16 cellular contexts compared by ENCODE assay signal in the genomic region with DNA sequence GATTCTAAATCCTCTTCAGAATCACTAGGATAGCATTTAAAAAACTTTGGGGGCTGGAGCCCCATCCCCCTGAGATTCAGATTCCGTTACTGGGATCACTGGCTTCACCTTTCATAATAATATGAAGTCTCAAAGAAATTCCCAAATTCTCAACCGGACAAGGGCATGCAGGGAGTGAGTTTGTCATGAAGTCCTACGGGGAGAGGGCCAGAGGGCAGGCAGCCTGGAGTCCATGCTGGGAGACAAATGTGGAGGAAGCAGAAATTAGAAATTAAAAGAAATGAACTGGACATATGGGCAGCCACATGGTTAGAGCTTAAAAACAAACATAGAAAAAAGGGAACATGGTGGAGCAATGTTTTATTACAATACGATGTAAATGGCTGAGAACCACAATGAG.
"Had no signal": no experiment of that assay in that cellular context is flagged by ENCODE, and none has a peak within 500 bp of the region (broad histone marks: within the 10 kb centered on the region; RNA-seq: fewer than 3 reads in every experiment).

No MANE protein-coding gene starts in this region.

- H3K4me1 ChIP-seq: left ventricle myocardium inferior had no signal

- H3K9me3 Mint-ChIP-seq: activated CD8-positive, alpha-beta T cell treated with anti-CD3 and anti-CD28 coated beads for 36 hours; activated naive CD4-positive, alpha-beta T cell treated with anti-CD3 and anti-CD28 coated beads for 36 hours; activated T-helper 1 cell treated with anti-CD3 and anti-CD28 coated beads, Interleukin-12 subunit alpha, Interleukin-12 subunit beta, Interleukin-2, Interleukin-4 antibody, amounts not matched to agents 30 ng/mL and 10 ng/mL and 1 ng/mL, durations not matched to agents 14 hours and 24 hours and 36 hours; neural crest cell had no signal

- H3K27ac Mint-ChIP-seq: activated CD8-positive, alpha-beta T cell treated with anti-CD3 and anti-CD28 coated beads for 36 hours; activated naive CD4-positive, alpha-beta T cell treated with anti-CD3 and anti-CD28 coated beads for 36 hours; activated T-helper 1 cell treated with anti-CD3 and anti-CD28 coated beads, Interleukin-12 subunit alpha, Interleukin-12 subunit beta, Interleukin-2, Interleukin-4 antibody, amounts not matched to agents 30 ng/mL and 10 ng/mL and 1 ng/mL, durations not matched to agents 14 hours and 24 hours and 36 hours; stimulated activated memory B cell treated with anti-CD40 and anti-IgM and Interleukin-4, amounts not matched to agents 10 μg/mL and 1 μg/mL and 100 μg/mL, for 72 hours had no signal

- DNase-seq: activated CD4-positive, alpha-beta T cell treated with anti-CD3 and anti-CD28 coated beads for 4 hours; activated CD8-positive, alpha-beta T cell treated with anti-CD3 and anti-CD28 coated beads for 36 hours; activated naive CD4-positive, alpha-beta T cell treated with anti-CD3 and anti-CD28 coated beads for 36 hours; caudate nucleus; effector CD8-positive, alpha-beta T cell; kidney; left ventricle myocardium inferior; mesendoderm; T-helper 9 cell; upper lobe of left lung had no signal

- H3K4me3 Mint-ChIP-seq: activated CD8-positive, alpha-beta T cell treated with anti-CD3 and anti-CD28 coated beads for 36 hours; activated naive CD4-positive, alpha-beta T cell treated with anti-CD3 and anti-CD28 coated beads for 36 hours; activated T-helper 1 cell treated with anti-CD3 and anti-CD28 coated beads, Interleukin-12 subunit alpha, Interleukin-12 subunit beta, Interleukin-2, Interleukin-4 antibody, amounts not matched to agents 30 ng/mL and 10 ng/mL and 1 ng/mL, durations not matched to agents 14 hours and 24 hours and 36 hours; neural crest cell; stimulated activated memory B cell treated with anti-CD40 and anti-IgM and Interleukin-4, amounts not matched to agents 10 μg/mL and 1 μg/mL and 100 μg/mL, for 72 hours had no signal

- ATAC-seq: activated CD8-positive, alpha-beta T cell treated with anti-CD3 and anti-CD28 coated beads for 36 hours; stimulated activated memory B cell treated with anti-CD40 and anti-IgM and Interleukin-4, amounts not matched to agents 10 μg/mL and 1 μg/mL and 100 μg/mL, for 72 hours had no signal

- H3K4me3 ChIP-seq: coronary artery, left ventricle myocardium inferior, ovary, upper lobe of left lung had no signal

- H3K27ac ChIP-seq: coronary artery, left ventricle myocardium inferior, VCaP had no signal

- H3K9me3 ChIP-seq: left ventricle myocardium inferior, ovary, upper lobe of left lung had no signal

- H3K36me3 ChIP-seq: left ventricle myocardium inferior, ovary, upper lobe of left lung had no signal

- FAIRE-seq: kidney had no signal

- H3K27me3 ChIP-seq: ovary, upper lobe of left lung had no signal
